In genomic region chr6:12923644-12924235, GRCh38 we compare ENCODE assay signal across 1 cellular context.
TF ChIP-seq lines count a peak whose summit lies in the region.

No MANE protein-coding gene starts in this region.

TF ChIP-seq in HEK293, 187 proteins besides CTCF, POLR2A, EP300 and RAD21 (continued from another document):
- TF ChIP-seq PRDM6 (tag by site-specific recombination; IDR thresholded peaks at IDR 0.05) = no peak
- no peak for TF ChIP-seq GLI2 (tag by site-specific recombination; IDR thresholded peaks at IDR 0.05; ENCODE audit: borderline replicate concordance, low read depth)
- no peak for TF ChIP-seq ZNF555 (tag by site-specific recombination; conservative IDR thresholded peaks at IDR 0.05)
- no peak for TF ChIP-seq ZNF777 (tag by site-specific recombination; IDR thresholded peaks at IDR 0.05; ENCODE audit: borderline replicate concordance)
- no peak for TF ChIP-seq PATZ1 (tag by site-specific recombination; IDR thresholded peaks at IDR 0.05)
